2 cellular contexts compared by ENCODE assay signal in genomic region chr9:121720992-121721350, GRCh38.
TF ChIP-seq lines count a peak whose summit lies in the region.

No MANE protein-coding gene starts in this region.

TF ChIP-seq in H1, 55 proteins besides CTCF, POLR2A, EP300 and RAD21 (continued from another document):
- no peak for TF ChIP-seq CHD2 (IDR thresholded peaks at IDR 0.05; ENCODE audit: low read length)
- no peak for TF ChIP-seq TEAD4 (IDR thresholded peaks at IDR 0.05; ENCODE audit: low read depth, low read length)

TF ChIP-seq in neural cell, 6 proteins besides CTCF, POLR2A, EP300 and RAD21 (continued from another document):
- TF ChIP-seq REST (IDR thresholded peaks at IDR 0.05; ENCODE audit: borderline replicate concordance): no peak
- TF ChIP-seq EZH2 (IDR thresholded peaks at IDR 0.05; ENCODE audit: borderline replicate concordance, insufficient read depth, low read length, poor library complexity, severe bottlenecking): no peak
